27 cellular contexts compared by ENCODE assay signal in the genomic region with DNA sequence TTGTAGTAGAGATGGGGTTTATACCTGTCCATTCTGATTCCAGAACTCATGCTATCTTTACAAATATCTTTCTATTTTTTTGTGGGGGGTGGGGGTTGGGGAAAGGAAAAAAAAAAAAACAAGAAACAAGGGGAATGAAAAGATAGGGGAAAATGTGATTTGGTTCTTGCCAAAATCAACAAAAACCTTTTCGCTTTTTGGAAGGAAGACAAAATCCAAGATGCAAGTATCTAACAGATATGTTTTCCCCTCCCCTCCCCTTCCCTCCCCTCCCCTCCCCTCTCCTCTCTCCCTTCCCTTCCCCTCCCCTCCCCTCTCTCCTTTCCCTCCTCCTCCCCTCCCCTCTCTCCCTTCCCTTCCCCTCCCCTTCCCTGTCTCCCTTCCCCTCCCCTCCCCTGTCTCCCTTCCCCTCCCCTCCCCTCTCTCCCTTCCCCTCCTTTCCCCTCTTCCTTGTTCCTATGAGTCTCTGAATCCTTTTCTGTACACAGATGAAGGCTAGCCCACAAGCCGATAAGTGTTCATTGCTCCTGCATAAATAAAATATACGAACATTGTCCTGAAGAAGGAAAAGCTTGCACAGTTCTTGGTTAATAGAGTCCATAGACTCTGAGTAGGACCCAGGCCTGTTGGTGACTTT.
"Had no signal": no experiment of that assay in that cellular context is flagged by ENCODE, and none has a peak within 500 bp of the region (broad histone marks: within the 10 kb centered on the region; RNA-seq: fewer than 3 reads in every experiment).

No MANE protein-coding gene starts in this region.

- H3K27ac ChIP-seq: stomach, suprapubic skin, testis, thoracic aorta, thyroid gland, tibial artery, tibial nerve, transverse colon, upper lobe of left lung, upper lobe of right lung, uterus, vagina had no signal

- H3K9me3 ChIP-seq: stomach, suprapubic skin, testis, thoracic aorta, thyroid gland, tibial artery, tibial nerve, transverse colon, upper lobe of left lung, upper lobe of right lung, uterus, vagina had no signal

- ATAC-seq: stimulated activated effector memory CD8-positive, alpha-beta T cell treated with anti-CD3 and anti-CD28 coated beads, Interleukin-12 subunit alpha, Interleukin-12 subunit beta, amount 100 ng/mL, for 72 hours; stimulated activated memory B cell treated with anti-CD40 and anti-IgM and Interleukin-4, amounts not matched to agents 10 μg/mL and 1 μg/mL and 100 μg/mL, for 72 hours; stimulated activated naive B cell treated with anti-CD40 and anti-IgM and Interleukin-4, amounts not matched to agents 10 μg/mL and 1 μg/mL and 100 μg/mL, for 72 hours; stimulated activated naive CD8-positive, alpha-beta T cell treated with anti-CD3 and anti-CD28 coated beads, Interleukin-15, amount 100 ng/mL, for 72 hours; stimulated activated naive CD8-positive, alpha-beta T cell treated with anti-CD3 and anti-CD28 coated beads, Interleukin-15, Interleukin-2, amounts not matched to agents 100 U/mL and 50 U/mL, for 24 hours; upper lobe of right lung had no signal

- DNase-seq: stimulated activated CD4-positive, alpha-beta T cell treated with anti-CD3 and anti-CD28 coated beads, Interleukin-2, amount 100 ng/mL, for 48 hours; stimulated activated CD4-positive, alpha-beta T cell treated with anti-CD3 and anti-CD28 coated beads, Interleukin-4, amount 100 ng/mL, for 1 hour; stimulated activated CD4-positive, alpha-beta T cell treated with anti-CD3 and anti-CD28 coated beads, Interleukin-4, amount 100 ng/mL, for 24 hours; stimulated activated CD4-positive, alpha-beta T cell treated with anti-CD3 and anti-CD28 coated beads, Interleukin-4, amount 100 ng/mL, for 4 hours; stimulated activated CD8-positive, alpha-beta memory T cell treated with anti-CD3 and anti-CD28 coated beads, Interleukin-4, amount 100 ng/mL, for 48 hours; stimulated activated naive B cell treated with anti-CD40 and anti-IgM and Interleukin-4, amounts not matched to agents 10 μg/mL and 1 μg/mL and 100 μg/mL, for 72 hours; stimulated activated naive CD4-positive, alpha-beta T cell; stimulated activated naive CD4-positive, alpha-beta T cell treated with Interleukin-2 at 50 U/mL for 16 hours; stimulated activated naive CD8-positive, alpha-beta T cell treated with anti-CD3 and anti-CD28 coated beads, Interleukin-15, amount 100 ng/mL, for 72 hours; stimulated activated naive CD8-positive, alpha-beta T cell treated with anti-CD3 and anti-CD28 coated beads, Interleukin-15, Interleukin-2, amounts not matched to agents 100 U/mL and 50 U/mL, for 24 hours; stomach; substantia nigra; testis; thyroid gland; tibial artery; transverse colon; trophoblast cell; upper lobe of left lung; upper lobe of right lung; uterus had no signal

- FAIRE-seq: urothelium cell line had no signal

- H3K4me3 ChIP-seq: stomach, suprapubic skin, testis, thoracic aorta, thyroid gland, tibial artery, tibial nerve, transverse colon, upper lobe of left lung, upper lobe of right lung, uterus, vagina had no signal

- H3K27me3 ChIP-seq: stomach, suprapubic skin, testis, thyroid gland, tibial artery, tibial nerve, transverse colon, upper lobe of left lung, upper lobe of right lung, uterus, vagina had no signal

- H3K4me1 ChIP-seq: stomach, suprapubic skin, testis, thyroid gland, tibial artery, tibial nerve, transverse colon, upper lobe of left lung, upper lobe of right lung, uterus, vagina had no signal

- H3K36me3 ChIP-seq: stomach, suprapubic skin, thoracic aorta, thyroid gland, tibial artery, tibial nerve, transverse colon, upper lobe of left lung, upper lobe of right lung, uterus, vagina had no signal
